10 cellular contexts compared by ENCODE assay signal in the genomic region with DNA sequence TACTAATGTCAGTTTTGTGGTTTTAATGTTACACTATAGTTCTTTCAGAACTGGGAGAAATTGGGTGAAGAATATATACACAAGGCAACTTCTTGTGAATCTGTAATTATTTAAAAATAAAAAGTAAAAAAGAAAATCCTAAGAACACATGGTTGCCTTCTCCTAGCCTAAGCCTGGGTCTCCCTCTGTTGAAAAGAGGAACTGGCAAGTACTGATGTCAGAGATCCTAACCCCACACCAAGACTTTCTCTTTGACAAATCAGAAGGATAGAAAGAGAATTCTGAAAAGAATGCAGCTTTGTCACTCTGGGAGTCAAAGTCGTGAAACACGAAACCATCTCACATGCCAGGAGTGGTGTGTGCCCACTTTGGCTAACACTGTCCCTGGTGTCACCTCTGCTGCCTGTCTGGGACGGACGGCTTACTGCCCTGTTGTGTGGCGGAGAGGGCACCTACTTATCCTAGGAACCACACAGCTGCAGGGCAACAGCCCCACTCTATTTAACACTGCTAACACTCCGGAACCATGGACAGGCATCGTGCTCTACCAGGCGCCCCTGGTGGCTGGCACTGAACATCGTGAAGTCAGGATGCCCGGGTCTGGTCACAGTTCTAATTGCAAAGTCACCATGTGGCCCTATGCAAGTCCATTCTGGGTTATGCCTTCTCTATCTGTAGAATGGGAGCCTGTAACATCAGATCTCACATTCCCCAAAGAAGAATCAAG.
DNase-seq lines count a peak whose midpoint lies in the region; ATAC-seq and TF ChIP-seq lines count a peak whose summit lies in the region.
"Had no signal": no experiment of that assay in that cellular context is flagged by ENCODE, and none has a peak within 500 bp of the region (broad histone marks: within the 10 kb centered on the region; RNA-seq: fewer than 3 reads in every experiment).

No MANE protein-coding gene starts in this region.

- H3K27me3 Mint-ChIP-seq in MCF 10A (ENCODE audit: insufficient read depth, unreplicated experiment) (no peaks in the 10 kb centered on the region), T-cell (peaks cover 2 to 3% of the 10 kb centered on the region in 2 donors)

- peaks cover 6% of the 10 kb centered on the region for H3F3A ChIP-seq in smooth muscle cell (ENCODE audit: low read depth)

- CTCF ChIA-PET in MCF 10A (lab: Yijun Ruan, JAX): no interaction called here
- CTCF ChIA-PET in T-cell (lab: Charles Lee): no interaction called here

- H3K4me1 ChIP-seq in smooth muscle cell (ENCODE audit: low read depth): peaks cover 3% of the 10 kb centered on the region
- H3K4me1 ChIP-seq: psoas muscle had no signal

- H3K9me3 ChIP-seq in smooth muscle cell (replicated peaks; ENCODE audit: low read depth): no peaks in the 10 kb centered on the region
- H3K9me3 ChIP-seq: psoas muscle had no signal

- DNase-seq in T47D (ENCODE audit: low read depth in 1 of 2, low spot score in 1 of 2) (peak; percentile 67 to 75), MCF 10A (ENCODE audit: unreplicated experiment) (no peak), OCI-M1 (lab: John Stamatoyannopoulos, UW) (peak; percentile 32), fibroblast of pulmonary artery (ENCODE audit: low read depth) (no peak), smooth muscle cell (lab: John Stamatoyannopoulos, UW; ENCODE audit: unreplicated experiment) (no peak), hippocampal formation (lab: John Stamatoyannopoulos, UW) (no peak), T-cell (no peak)
- no peak for DNase-seq in activated CD4-positive, alpha-beta T cell treated with anti-CD3 and anti-CD28 coated beads, Interleukin-2, amount 50 U/mL, for 4 hours
- DNase-seq: C1 segment of cervical spinal cord, psoas muscle had no signal

- H3K27ac ChIP-seq in smooth muscle cell (ENCODE audit: low read depth): no peak overlapping the region
- H3K27ac ChIP-seq: psoas muscle had no signal

- no peaks in the 10 kb centered on the region for H3K79me2 ChIP-seq in smooth muscle cell (ENCODE audit: low read depth)

- peaks cover 47% of the 10 kb centered on the region for H3K27me3 ChIP-seq in smooth muscle cell (ENCODE audit: low read depth)

- no peak overlapping the region for H3K27ac Mint-ChIP-seq in MCF 10A (ENCODE audit: low read depth, unreplicated experiment)
- no peak overlapping the region for H3K27ac Mint-ChIP-seq in T-cell

- H3K36me3 Mint-ChIP-seq in MCF 10A (ENCODE audit: insufficient read depth, unreplicated experiment) (no peaks in the 10 kb centered on the region), T-cell (no peaks in the 10 kb centered on the region)

- no peak overlapping the region for H3K4me2 ChIP-seq in smooth muscle cell

- WGBS in smooth muscle cell (ENCODE audit: low lambda C conversion rate): 65% methylated on average over 10 of the region's 10 CpGs

- no TSS peak for BruUV-seq in MCF 10A (replicated peaks; lab: Mats Ljungman, UMichigan)

- H3K4me3 Mint-ChIP-seq in MCF 10A (ENCODE audit: unreplicated experiment) (no peak overlapping the region), T-cell (no peak overlapping the region)

- no peaks in the 10 kb centered on the region for H4K20me1 ChIP-seq in smooth muscle cell (ENCODE audit: low read depth)

- H3K9ac ChIP-seq in smooth muscle cell (ENCODE audit: low read depth): no peak overlapping the region

- H3K4me3 ChIP-seq in fibroblast of pulmonary artery (replicated peaks; ENCODE audit: low read depth, low read length): no peak overlapping the region
- H3K4me3 ChIP-seq in smooth muscle cell: no peak overlapping the region
- H3K4me3 ChIP-seq: psoas muscle had no signal

- ATAC-seq in T-cell (replicated peaks in 1 of 4): no peak

- H3K9me3 Mint-ChIP-seq in MCF 10A (ENCODE audit: unreplicated experiment) (no peaks in the 10 kb centered on the region), T-cell (no peaks in the 10 kb centered on the region)

- no peaks in the 10 kb centered on the region for H3K36me3 ChIP-seq in smooth muscle cell (ENCODE audit: low read depth)

- H2AFZ ChIP-seq in smooth muscle cell (ENCODE audit: low read depth): no peak overlapping the region

- in situ Hi-C loops in T47D (cut with HindIII; ENCODE audit: low pct_unique_long_range_greater_than_20kb, low sequenced_read_pairs): no loop called here

- H3K4me1 Mint-ChIP-seq in MCF 10A (ENCODE audit: insufficient read depth, unreplicated experiment) (no peaks in the 10 kb centered on the region), T-cell (no peaks in the 10 kb centered on the region)

- POLR2A ChIA-PET in MCF 10A (lab: Yijun Ruan, JAX): no interaction called here
- POLR2A ChIA-PET in T-cell (lab: Charles Lee): no interaction called here

- TF ChIP-seq CTCF in MCF 10A (IDR thresholded peaks at IDR 0.05; ENCODE audit: unreplicated experiment): no peak
- TF ChIP-seq CTCF in fibroblast of pulmonary artery (IDR thresholded peaks at IDR 0.05; ENCODE audit: low read length, missing control alignments): peak; percentile 28
- peak; percentile 19 for TF ChIP-seq CTCF in smooth muscle cell (IDR thresholded peaks at IDR 0.05; ENCODE audit: borderline replicate concordance, insufficient read depth, poor library complexity, severe bottlenecking)

- intact Hi-C loops in MCF 10A (cut with micrococcal nuclease): no loop called here

Comparison
In these comparisons a context has a peak if more than half of its experiments do, and no peak if none do; other contexts are left out.
1. DNase-seq: peak in T47D (2 of 2) and OCI-M1 (single experiment); none in MCF 10A (single experiment), fibroblast of pulmonary artery (single experiment), smooth muscle cell (single experiment), activated CD4-positive, alpha-beta T cell treated with anti-CD3 and anti-CD28 coated beads, Interleukin-2, amount 50 U/mL, for 4 hours (0 of 2), hippocampal formation (0 of 2) and T-cell (0 of 34).